10 cellular contexts compared by ENCODE assay signal in the genomic region with DNA sequence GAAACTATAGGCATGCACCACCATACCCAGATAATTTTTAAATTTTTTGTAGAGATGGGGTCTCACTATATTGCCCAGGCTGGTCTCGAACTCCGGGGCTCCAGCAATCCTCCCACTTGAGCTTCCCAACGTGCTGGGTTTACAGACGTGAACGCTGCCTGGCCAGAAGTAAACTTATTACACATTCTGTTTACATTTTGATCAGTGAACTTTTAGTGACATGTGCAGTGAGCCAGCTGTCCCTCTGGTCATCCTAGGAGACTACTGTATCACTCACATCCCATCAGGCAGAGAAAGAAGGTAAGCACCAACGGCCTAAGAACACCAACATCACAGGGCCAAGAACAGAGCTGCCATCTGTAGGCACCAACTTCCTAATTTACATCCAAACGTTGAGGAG. TPM values are rescaled to one million over a fixed set of nuclear protein-coding genes. Genes with fewer than 3 reads are reported as not detected.
"Had no signal": no experiment of that assay in that cellular context is flagged by ENCODE, and none has a peak within 500 bp of the region (broad histone marks: within the 10 kb centered on the region; RNA-seq: fewer than 3 reads in every experiment).

No MANE protein-coding gene starts in this region.

- H3K27ac ChIP-seq: HL-60, KMS-11 had no signal

- DNase-seq: IMR-90, KBM-7, KG1 had no signal

- FAIRE-seq: HTR-8/SVneo, K562 had no signal

- H3K9ac ChIP-seq: KMS-11 had no signal

- H3K4me2 ChIP-seq: KMS-11 had no signal

- H3K4me3 ChIP-seq: K562 had no signal

- ATAC-seq: K562 had no signal

RNA-seq across cellular contexts. Expression of a gene that starts 27.2 kb away (rescaled TPM):
- total RNA-seq: HT-29, HT1080, IMR-90, K562 had no signal
- polyA plus RNA-seq: IgD-negative memory B cell, IMR-90, K562 had no signal

RNA-seq across cellular contexts. Expression of a gene that starts 50.3 kb away (rescaled TPM):
- total RNA-seq: HT-29, HT1080, IMR-90, K562 had no signal
- polyA plus RNA-seq: IgD-negative memory B cell, IMR-90, K562 had no signal
